In genomic region chr20:44832724-44833123, GRCh38 we compare ENCODE assay signal across 11 cellular contexts. TPM values are rescaled to one million over a fixed set of nuclear protein-coding genes. Genes with fewer than 3 reads are reported as not detected.
DNase-seq lines count a peak whose midpoint lies in the region; ATAC-seq and TF ChIP-seq lines count a peak whose summit lies in the region.
"Had no signal": no experiment of that assay in that cellular context is flagged by ENCODE, and none has a peak within 500 bp of the region (broad histone marks: within the 10 kb centered on the region; RNA-seq: fewer than 3 reads in every experiment).

No MANE protein-coding gene starts in this region.

- intact Hi-C loops in activated CD4-positive, alpha-beta T cell treated with anti-CD3 and anti-CD28 coated beads, Interleukin-2, amount 10 ng/mL, durations not matched to agents 24 days and 14 days (cut with micrococcal nuclease): no loop called here
- intact Hi-C loops in activated CD4-positive, alpha-beta T cell treated with anti-CD3 and anti-CD28 coated beads for 36 hours (cut with DNase I, micrococcal nuclease): no loop called here
- intact Hi-C loops in CD4-positive, alpha-beta T cell (cut with DNase I, micrococcal nuclease): no loop called here

- no peak for ATAC-seq in activated CD4-positive, alpha-beta T cell treated with anti-CD3 and anti-CD28 coated beads for 36 hours
- ATAC-seq in CD4-positive, alpha-beta T cell (ENCODE audit: poor library complexity): no peak

- WGBS in endodermal cell (ENCODE audit: insufficient coverage in 1 of 2, insufficient read length in 1 of 2), 2 experiments: 70 to 78% methylated on average over 3 of the region's 3 CpGs

- no peak overlapping the region for H3K4me3 Mint-ChIP-seq in activated CD4-positive, alpha-beta T cell treated with anti-CD3 and anti-CD28 coated beads, Interleukin-2, amount 10 ng/mL, durations not matched to agents 24 days and 14 days
- H3K4me3 Mint-ChIP-seq in activated CD4-positive, alpha-beta T cell treated with anti-CD3 and anti-CD28 coated beads for 36 hours: no peak overlapping the region
- H3K4me3 Mint-ChIP-seq in endodermal cell: no peak overlapping the region
- no peak overlapping the region for H3K4me3 Mint-ChIP-seq in CD4-positive, alpha-beta T cell

- POLR2A ChIA-PET in activated CD4-positive, alpha-beta T cell treated with anti-CD3 and anti-CD28 coated beads for 36 hours (lab: Charles Lee): interaction anchor here (0.8 kb wide), 1 partner anchor 16 kb away, joined by 3 read pairs; no protein-coding TSS in a partner anchor
- POLR2A ChIA-PET in CD4-positive, alpha-beta T cell (lab: Charles Lee): no interaction called here

- CTCF ChIA-PET in activated CD4-positive, alpha-beta T cell treated with anti-CD3 and anti-CD28 coated beads for 36 hours (lab: Charles Lee): interaction anchor here (0.7 to 1.0 kb wide), 2 partner anchors 12 to 61 kb away, joined by 3 to 4 read pairs; no protein-coding TSS in a partner anchor
- CTCF ChIA-PET in CD4-positive, alpha-beta T cell (lab: Charles Lee): interaction anchor here (0.9 kb wide), 1 partner anchor 18 kb away, joined by 3 read pairs; no protein-coding TSS in a partner anchor

- no peaks in the 10 kb centered on the region for H3K4me1 Mint-ChIP-seq in activated CD4-positive, alpha-beta T cell treated with anti-CD3 and anti-CD28 coated beads, Interleukin-2, amount 10 ng/mL, durations not matched to agents 24 days and 14 days
- H3K4me1 Mint-ChIP-seq in activated CD4-positive, alpha-beta T cell treated with anti-CD3 and anti-CD28 coated beads for 36 hours: peaks cover 6% of the 10 kb centered on the region
- H3K4me1 Mint-ChIP-seq in endodermal cell: no peaks in the 10 kb centered on the region
- H3K4me1 Mint-ChIP-seq in CD4-positive, alpha-beta T cell (ENCODE audit: low read depth): no peaks in the 10 kb centered on the region

- no peaks in the 10 kb centered on the region for H3K4me1 ChIP-seq in endodermal cell (ENCODE audit: control insufficient read depth, insufficient read depth, low read length)

- no peak overlapping the region for H3K9ac ChIP-seq in endodermal cell (ENCODE audit: extremely low read depth, low read length, poor library complexity, severe bottlenecking)
- H3K9ac ChIP-seq: BLaER1 had no signal

- peak; percentile 46 for DNase-seq in activated CD4-positive, alpha-beta T cell treated with anti-CD3 and anti-CD28 coated beads, Interleukin-2, amount 10 ng/mL, durations not matched to agents 24 days and 14 days
- no peak for DNase-seq in activated CD4-positive, alpha-beta T cell treated with anti-CD3 and anti-CD28 coated beads for 36 hours
- DNase-seq in NCI-H69 (lab: John Stamatoyannopoulos, UW) (peak; percentile 30), endodermal cell (peak; percentile 56), retina (peak; percentile 69)
- no peak for DNase-seq in activated naive CD4-positive, alpha-beta T cell treated with Interleukin-2 at 50 U/mL for 16 hours
- no peak for DNase-seq in CD4-positive, alpha-beta T cell
- no peak for DNase-seq in stimulated activated CD4-positive, alpha-beta T cell treated with anti-CD3 and anti-CD28 coated beads, Interleukin-12 subunit alpha, Interleukin-12 subunit beta, amount 100 ng/mL, for 4 hours
- DNase-seq: KG1 had no signal

- no peaks in the 10 kb centered on the region for H3K36me3 Mint-ChIP-seq in activated CD4-positive, alpha-beta T cell treated with anti-CD3 and anti-CD28 coated beads, Interleukin-2, amount 10 ng/mL, durations not matched to agents 24 days and 14 days (ENCODE audit: low read depth)
- H3K36me3 Mint-ChIP-seq in activated CD4-positive, alpha-beta T cell treated with anti-CD3 and anti-CD28 coated beads for 36 hours (ENCODE audit: low read depth): no peaks in the 10 kb centered on the region
- H3K36me3 Mint-ChIP-seq in endodermal cell (ENCODE audit: low read depth): no peaks in the 10 kb centered on the region
- H3K36me3 Mint-ChIP-seq in CD4-positive, alpha-beta T cell (ENCODE audit: low read depth): no peaks in the 10 kb centered on the region

- no peak overlapping the region for H3K27ac Mint-ChIP-seq in activated CD4-positive, alpha-beta T cell treated with anti-CD3 and anti-CD28 coated beads, Interleukin-2, amount 10 ng/mL, durations not matched to agents 24 days and 14 days
- H3K27ac Mint-ChIP-seq in activated CD4-positive, alpha-beta T cell treated with anti-CD3 and anti-CD28 coated beads for 36 hours: no peak overlapping the region
- H3K27ac Mint-ChIP-seq in endodermal cell: no peak overlapping the region
- no peak overlapping the region for H3K27ac Mint-ChIP-seq in CD4-positive, alpha-beta T cell

- H3K9me3 ChIP-seq in endodermal cell (ENCODE audit: control insufficient read depth, low read length): peaks cover 7% of the 10 kb centered on the region
- peaks cover 3% of the 10 kb centered on the region for H3K9me3 ChIP-seq in CD4-positive, alpha-beta T cell (ENCODE audit: control insufficient read depth, low read length)

- H3K27ac ChIP-seq in endodermal cell (ENCODE audit: low read depth, low read length): no peak overlapping the region
- H3K27ac ChIP-seq in CD4-positive, alpha-beta T cell (ENCODE audit: low read depth, low read length): no peak overlapping the region
- H3K27ac ChIP-seq: BLaER1, SK-N-MC had no signal

- TF ChIP-seq CTCF in endodermal cell (conservative IDR thresholded peaks at IDR 0.05): no peak
- no peak for TF ChIP-seq CTCF in CD4-positive, alpha-beta T cell (IDR thresholded peaks at IDR 0.05)

- H3K9me3 Mint-ChIP-seq in activated CD4-positive, alpha-beta T cell treated with anti-CD3 and anti-CD28 coated beads, Interleukin-2, amount 10 ng/mL, durations not matched to agents 24 days and 14 days: no peaks in the 10 kb centered on the region
- no peaks in the 10 kb centered on the region for H3K9me3 Mint-ChIP-seq in activated CD4-positive, alpha-beta T cell treated with anti-CD3 and anti-CD28 coated beads for 36 hours (ENCODE audit: low read depth)
- H3K9me3 Mint-ChIP-seq in endodermal cell: peaks cover 2% of the 10 kb centered on the region
- no peaks in the 10 kb centered on the region for H3K9me3 Mint-ChIP-seq in CD4-positive, alpha-beta T cell

- no peak overlapping the region for H3K4me3 ChIP-seq in endodermal cell (ENCODE audit: low read length)
- H3K4me3 ChIP-seq: BLaER1, SK-N-MC had no signal

- H3K36me3 ChIP-seq in endodermal cell (ENCODE audit: control insufficient read depth, insufficient read depth, low read length): no peaks in the 10 kb centered on the region
- H3K36me3 ChIP-seq: BLaER1 had no signal

- H3K27me3 ChIP-seq in endodermal cell (ENCODE audit: control insufficient read depth, insufficient read depth, low read length, poor library complexity, severe bottlenecking): no peaks in the 10 kb centered on the region
- peaks cover 17% of the 10 kb centered on the region for H3K27me3 ChIP-seq in CD4-positive, alpha-beta T cell (ENCODE audit: control insufficient read depth, insufficient read depth, low read length)
- H3K27me3 ChIP-seq: BLaER1 had no signal

- peaks cover 30% of the 10 kb centered on the region for H3K27me3 Mint-ChIP-seq in activated CD4-positive, alpha-beta T cell treated with anti-CD3 and anti-CD28 coated beads, Interleukin-2, amount 10 ng/mL, durations not matched to agents 24 days and 14 days
- H3K27me3 Mint-ChIP-seq in activated CD4-positive, alpha-beta T cell treated with anti-CD3 and anti-CD28 coated beads for 36 hours: peaks cover 16% of the 10 kb centered on the region
- peaks cover 6% of the 10 kb centered on the region for H3K27me3 Mint-ChIP-seq in endodermal cell (ENCODE audit: insufficient read depth)
- peaks cover 41% of the 10 kb centered on the region for H3K27me3 Mint-ChIP-seq in CD4-positive, alpha-beta T cell

RNA-seq across cellular contexts. Expression of gene RIMS4, which starts 22.4 kb away (rescaled TPM):
- not detected in 2 replicates for total RNA-seq in activated CD4-positive, alpha-beta T cell treated with anti-CD3 and anti-CD28 coated beads, Interleukin-2, amount 10 ng/mL, durations not matched to agents 24 days and 14 days
- not detected for total RNA-seq in activated CD4-positive, alpha-beta T cell treated with anti-CD3 and anti-CD28 coated beads for 36 hours
- 10 to 100 TPM in 1 of 2 donors, 1 to 10 TPM in 1; 4.3 to 13.0 TPM for total RNA-seq in endodermal cell
- 13.4 TPM for polyA plus RNA-seq in endodermal cell (2013, experiment 1 of 2)
- 11.1 TPM for polyA plus RNA-seq in endodermal cell (2013, experiment 2 of 2)
- not detected for total RNA-seq in CD4-positive, alpha-beta T cell

RNA-seq across cellular contexts. Expression of gene YWHAB, which starts 52.8 kb away (rescaled TPM):
- 241 and 243 TPM in 2 replicates for total RNA-seq in activated CD4-positive, alpha-beta T cell treated with anti-CD3 and anti-CD28 coated beads, Interleukin-2, amount 10 ng/mL, durations not matched to agents 24 days and 14 days
- 100 to 1,000 TPM; 273 to 326 TPM for total RNA-seq in activated CD4-positive, alpha-beta T cell treated with anti-CD3 and anti-CD28 coated beads for 36 hours
- 100 to 1,000 TPM; 183 to 193 TPM for total RNA-seq in endodermal cell
- 155 TPM for polyA plus RNA-seq in endodermal cell (2013, experiment 1 of 2)
- polyA plus RNA-seq in endodermal cell (2013, experiment 2 of 2): 158 TPM
- 100 to 1,000 TPM; 163 to 167 TPM for total RNA-seq in CD4-positive, alpha-beta T cell

Comparison
In these comparisons a context has a peak if more than half of its experiments do, and no peak if none do; other contexts are left out.
1. DNase-seq: peak in activated CD4-positive, alpha-beta T cell treated with anti-CD3 and anti-CD28 coated beads, Interleukin-2, amount 10 ng/mL, durations not matched to agents 24 days and 14 days (single experiment), NCI-H69 (single experiment), endodermal cell (single experiment) and retina (single experiment); none in activated CD4-positive, alpha-beta T cell treated with anti-CD3 and anti-CD28 coated beads for 36 hours (single experiment), activated naive CD4-positive, alpha-beta T cell treated with Interleukin-2 at 50 U/mL for 16 hours (single experiment), CD4-positive, alpha-beta T cell (0 of 10) and stimulated activated CD4-positive, alpha-beta T cell treated with anti-CD3 and anti-CD28 coated beads, Interleukin-12 subunit alpha, Interleukin-12 subunit beta, amount 100 ng/mL, for 4 hours (single experiment).